Comparison of ENCODE assay signal across 1 cellular context in genomic region chr5:172044631-172045314, GRCh38.
TF ChIP-seq lines count a peak whose summit lies in the region.

No MANE protein-coding gene starts in this region.

TF ChIP-seq in HepG2, 621 proteins besides CTCF, POLR2A, EP300 and RAD21 (continued from another document):
- TF ChIP-seq ZC3H4 (CRISPR knock-in tag; IDR thresholded peaks at IDR 0.05; ENCODE audit: borderline replicate concordance) = no peak
